ENCODE assay signal across 1 cellular context in genomic region chr6:140317957-140318356, GRCh38.
TF ChIP-seq lines count a peak whose summit lies in the region.

No MANE protein-coding gene starts in this region.

TF ChIP-seq in IMR-90, 13 proteins besides CTCF, POLR2A, EP300 and RAD21 (continued from another document):
- no peak for TF ChIP-seq ELK1 (IDR thresholded peaks at IDR 0.05; ENCODE audit: borderline replicate concordance, low read depth, low read length)
- no peak for TF ChIP-seq SMC3 (IDR thresholded peaks at IDR 0.05; ENCODE audit: low read depth, low read length)
- no peak for TF ChIP-seq RFX5 (IDR thresholded peaks at IDR 0.05; ENCODE audit: low read depth, low read length)
- no peak for TF ChIP-seq MXI1 (IDR thresholded peaks at IDR 0.05; ENCODE audit: borderline replicate concordance, low read depth, low read length)
- TF ChIP-seq CHD1 (IDR thresholded peaks at IDR 0.05; ENCODE audit: low read depth, low read length): no peak
- TF ChIP-seq MAZ (IDR thresholded peaks at IDR 0.05; ENCODE audit: borderline replicate concordance, low read depth, low read length): no peak
- TF ChIP-seq USF2 (IDR thresholded peaks at IDR 0.05; ENCODE audit: low read depth, low read length): no peak
- TF ChIP-seq MAFK (IDR thresholded peaks at IDR 0.05; ENCODE audit: low read depth, low read length): no peak
- TF ChIP-seq RCOR1 (IDR thresholded peaks at IDR 0.05; ENCODE audit: insufficient replicate concordance, low read length): no peak
- TF ChIP-seq NFE2L2 (IDR thresholded peaks at IDR 0.05; ENCODE audit: low read depth, low read length): no peak
- TF ChIP-seq FOS (IDR thresholded peaks at IDR 0.05; ENCODE audit: low read depth, low read length): no peak
- no peak for TF ChIP-seq BHLHE40 (IDR thresholded peaks at IDR 0.05; ENCODE audit: low read depth, low read length)
